In the genomic region with DNA sequence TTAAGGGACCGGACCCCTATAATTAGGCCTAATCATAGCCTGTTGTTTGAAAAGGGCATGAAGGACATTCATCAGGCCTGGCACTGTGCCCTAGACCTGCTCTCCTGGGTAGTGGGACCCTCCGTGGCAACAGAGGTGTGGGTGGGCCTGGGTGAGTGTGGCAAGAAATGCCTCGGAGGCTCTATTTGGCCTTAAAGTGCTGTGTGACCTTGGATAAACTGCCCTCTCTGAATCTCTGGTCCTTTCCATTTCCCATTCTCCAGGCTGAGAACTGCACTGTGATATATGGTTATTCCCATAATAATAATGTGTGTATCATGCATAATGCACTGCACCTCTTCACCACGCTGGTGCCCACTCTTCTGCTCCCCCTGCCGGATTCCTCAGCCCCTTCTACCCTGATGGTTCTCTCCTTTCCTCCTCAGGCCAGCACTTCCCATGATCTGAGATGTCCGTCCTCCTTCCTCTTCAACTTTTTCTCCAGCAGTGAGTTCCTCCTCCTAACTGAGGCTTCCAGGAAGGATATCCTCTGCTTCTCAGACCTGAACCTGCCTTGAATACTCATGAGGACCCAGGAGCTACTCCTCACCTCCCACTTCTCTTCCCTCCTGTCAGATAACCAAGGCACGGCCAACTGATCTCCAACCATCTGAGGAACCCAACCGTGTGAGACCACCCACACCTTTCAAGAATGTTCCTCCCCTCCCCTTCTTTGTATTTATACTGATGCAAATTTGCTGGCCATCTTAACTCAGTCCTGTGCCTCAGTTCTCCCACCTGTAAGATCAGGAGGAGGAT, we compare ENCODE assay signal across 17 cellular contexts.
A peak's percentile ranks its signal among the peaks of the same experiment; 100 is the strongest.
DNase-seq lines count a peak whose midpoint lies in the region; ATAC-seq and TF ChIP-seq lines count a peak whose summit lies in the region.
"Had no signal": no experiment of that assay in that cellular context is flagged by ENCODE, and none has a peak within 500 bp of the region (broad histone marks: within the 10 kb centered on the region; RNA-seq: fewer than 3 reads in every experiment).

No MANE protein-coding gene starts in this region.

- no TSS peak for BruUV-seq in OCI-LY7 (replicated peaks; lab: Mats Ljungman, UMichigan)

- H3K4me1 Mint-ChIP-seq in endothelial cell (ENCODE audit: unreplicated experiment) = peaks cover 14% of the 10 kb centered on the region

- no peak overlapping the region for H3K27ac Mint-ChIP-seq in endothelial cell (ENCODE audit: unreplicated experiment)
- H3K27ac Mint-ChIP-seq: activated T-helper 2 cell treated with anti-CD3 and anti-CD28 coated beads, Interferon-gamma antibody, Interleukin-2, Interleukin-4, amounts not matched to agents 10 μg/mL and 5 μg/mL and 100 μg/mL, durations not matched to agents 14 hours and 24 hours and 36 hours; progenitor cell of endocrine pancreas had no signal

- H3K36me3 ChIP-seq in BLaER1 (no peaks in the 10 kb centered on the region), OCI-LY7 (ENCODE audit: insufficient read depth, low read length) (no peaks in the 10 kb centered on the region), left lung (no peaks in the 10 kb centered on the region)
- H3K36me3 ChIP-seq: thoracic aorta had no signal

- H3K9me3 Mint-ChIP-seq in endothelial cell (ENCODE audit: unreplicated experiment) = no peaks in the 10 kb centered on the region
- H3K9me3 Mint-ChIP-seq: activated T-helper 2 cell treated with anti-CD3 and anti-CD28 coated beads, Interferon-gamma antibody, Interleukin-2, Interleukin-4, amounts not matched to agents 10 μg/mL and 5 μg/mL and 100 μg/mL, durations not matched to agents 14 hours and 24 hours and 36 hours had no signal

- TF ChIP-seq CTCF in OCI-LY7 (conservative IDR thresholded peaks at IDR 0.05; ENCODE audit: low read length) (peak; percentile 46), left lung (IDR thresholded peaks at IDR 0.05) (no peak), endothelial cell (IDR thresholded peaks at IDR 0.05; ENCODE audit: unreplicated experiment) (no peak)

- peak overlapping the region; percentile 57 for H3K4me2 ChIP-seq in BLaER1
- peak overlapping the region; percentile 61 for H3K4me2 ChIP-seq in OCI-LY7 (ENCODE audit: low read length)
- H3K4me2 ChIP-seq: PC-9 had no signal

- ATAC-seq in GM18498 (IDR thresholded peaks at IDR 0.05; ENCODE audit: unreplicated experiment) (peak; percentile 27), left lung (peak; percentile 69)

- H4K20me1 ChIP-seq in BLaER1 (no peaks in the 10 kb centered on the region), OCI-LY7 (ENCODE audit: insufficient read depth, low read length) (no peaks in the 10 kb centered on the region)

- H3K4me3 Mint-ChIP-seq in endothelial cell (ENCODE audit: unreplicated experiment) = no peak overlapping the region

- H3K27ac ChIP-seq in BLaER1 = no peak overlapping the region
- peak overlapping the region; percentile 39 for H3K27ac ChIP-seq in OCI-LY7 (ENCODE audit: low read depth, low read length, poor library complexity, severe bottlenecking)
- H3K27ac ChIP-seq in left lung = no peak overlapping the region
- H3K27ac ChIP-seq: coronary artery, PC-9, thoracic aorta had no signal

- no peaks in the 10 kb centered on the region for H3K36me3 Mint-ChIP-seq in endothelial cell (ENCODE audit: low read depth, unreplicated experiment)

- H3K27me3 ChIP-seq in BLaER1 = no peaks in the 10 kb centered on the region
- no peaks in the 10 kb centered on the region for H3K27me3 ChIP-seq in left lung

- no peak overlapping the region for H3K9ac ChIP-seq in BLaER1

- H2AFZ ChIP-seq in OCI-LY7 (ENCODE audit: low read length) = peak overlapping the region; percentile 46; the same call in 1 of the 2 replicates
- H2AFZ ChIP-seq: PC-9 had no signal

- CTCF ChIA-PET in OCI-LY7 (lab: Charles Lee; ENCODE audit: unreplicated experiment) = no interaction called here

- H3K4me3 ChIP-seq in BLaER1 = no peak overlapping the region
- H3K4me3 ChIP-seq in OCI-LY7 (ENCODE audit: low read depth, low read length, poor library complexity, severe bottlenecking) = peak overlapping the region; percentile 23
- no peak overlapping the region for H3K4me3 ChIP-seq in left lung
- H3K4me3 ChIP-seq: coronary artery, PC-9, thoracic aorta had no signal

- H3K4me1 ChIP-seq in BLaER1 (peaks cover 17% of the 10 kb centered on the region), OCI-LY7 (ENCODE audit: insufficient read depth, low read length, poor library complexity, severe bottlenecking) (peaks cover 13% of the 10 kb centered on the region), left lung (no peaks in the 10 kb centered on the region)
- H3K4me1 ChIP-seq: Caco-2 had no signal

- intact Hi-C loops in OCI-LY7 (cut with micrococcal nuclease; ENCODE audit: unreplicated experiment) = no loop called here
- intact Hi-C loops in left lung (cut with DNase I) = loop anchor here in 1 of 2 donors (10.0 kb wide), 1 partner anchor 254 kb away; no protein-coding TSS in a partner anchor

- no peaks in the 10 kb centered on the region for H3K79me2 ChIP-seq in OCI-LY7 (ENCODE audit: insufficient read depth, low read depth, low read length)

- POLR2A ChIA-PET in OCI-LY7 (lab: Charles Lee) = no interaction called here

- H3K9me3 ChIP-seq in BLaER1 = no peaks in the 10 kb centered on the region
- H3K9me3 ChIP-seq in OCI-LY7 (ENCODE audit: low read length) = no peaks in the 10 kb centered on the region
- no peaks in the 10 kb centered on the region for H3K9me3 ChIP-seq in left lung
- H3K9me3 ChIP-seq: Caco-2, thoracic aorta had no signal

- H3K9me2 ChIP-seq in OCI-LY7 (ENCODE audit: insufficient read depth, low read length) = no peaks in the 10 kb centered on the region

- TF ChIP-seq POLR2A in erythroblast (IDR thresholded peaks at IDR 0.05; ENCODE audit: low read length) = no peak

- peaks cover 5% of the 10 kb centered on the region for H3K27me3 Mint-ChIP-seq in endothelial cell (ENCODE audit: unreplicated experiment)
- H3K27me3 Mint-ChIP-seq: progenitor cell of endocrine pancreas had no signal

- peak; percentile 28 for DNase-seq in OCI-LY7 (ENCODE audit: low spot score)
- DNase-seq in left lung = no peak
- DNase-seq in erythroblast (lab: John Stamatoyannopoulos, UW) = no peak
- no peak for DNase-seq in H4 (ENCODE audit: low spot score)
- no peak for DNase-seq in endothelial cell (ENCODE audit: low spot score)
- DNase-seq in NCI-H446 treated with DMSO at 0.1 percent for 48 hours (lab: John Stamatoyannopoulos, UW) = no peak
- DNase-seq: glutamatergic neuron, mesenchymal stem cell, NCI-H2107 had no signal
